Comparison of ENCODE assay signal across 20 cellular contexts in genomic region chr16:27828671-27829070, GRCh38.
"Had no signal": no experiment of that assay in that cellular context is flagged by ENCODE, and none has a peak within 500 bp of the region (broad histone marks: within the 10 kb centered on the region; RNA-seq: fewer than 3 reads in every experiment).

No MANE protein-coding gene starts in this region.

- H3K4me3 ChIP-seq: coronary artery, psoas muscle, smooth muscle cell, stomach, testis, tibial artery had no signal

- H3K27ac ChIP-seq: coronary artery, psoas muscle, stomach, testis, tibial artery had no signal

- H3K36me3 ChIP-seq: stomach, tibial artery had no signal

- H3K4me1 ChIP-seq: psoas muscle, stomach, testis, tibial artery had no signal

- H3K27me3 ChIP-seq: testis, tibial artery had no signal

- H3K9me3 ChIP-seq: testis had no signal

- ATAC-seq: left lobe of liver; naive thymus-derived CD4-positive, alpha-beta T cell; psoas muscle; right cardiac atrium; stimulated activated effector memory CD8-positive, alpha-beta T cell treated with anti-CD3 and anti-CD28 coated beads, Interleukin-12 subunit alpha, Interleukin-12 subunit beta, amount 100 ng/mL, for 72 hours had no signal

- DNase-seq: dermis blood vessel endothelial cell; effector memory CD4-positive, alpha-beta T cell; hypothalamus; immature natural killer cell; mesenchymal stem cell; midbrain; naive thymus-derived CD4-positive, alpha-beta T cell; nucleus accumbens; psoas muscle; right cardiac atrium; stimulated activated CD4-positive, alpha-beta T cell treated with anti-CD3 and anti-CD28 coated beads, Interleukin-2, amount 100 ng/mL, for 24 hours; stimulated activated CD4-positive, alpha-beta T cell treated with anti-CD3 and anti-CD28 coated beads, Interleukin-4, amount 100 ng/mL, for 24 hours; stimulated activated naive CD4-positive, alpha-beta T cell treated with Interleukin-2 at 50 U/mL for 16 hours; stomach; testis; tibial artery had no signal
